ENCODE assay signal across 14 cellular contexts in genomic region chr7:107312418-107312817, GRCh38.
"Had no signal": no experiment of that assay in that cellular context is flagged by ENCODE, and none has a peak within 500 bp of the region (broad histone marks: within the 10 kb centered on the region; RNA-seq: fewer than 3 reads in every experiment).

No MANE protein-coding gene starts in this region.

- H3K9ac ChIP-seq: parathyroid adenoma had no signal

- H3K27me3 ChIP-seq: ascending aorta had no signal

- H3K9me3 ChIP-seq: ascending aorta had no signal

- H3K4me3 ChIP-seq: ascending aorta had no signal

- H2AFZ ChIP-seq: parathyroid adenoma had no signal

- H3K4me1 ChIP-seq: ascending aorta, parathyroid adenoma had no signal

- ATAC-seq: activated CD4-positive, CD25-positive, alpha-beta regulatory T cell treated with anti-CD3 and anti-CD28 coated beads, Interleukin-2, amount 50 U/mL, for 24 hours; activated CD8-positive, alpha-beta memory T cell treated with anti-CD3 and anti-CD28 coated beads, Interleukin-2, amount 10 ng/mL, durations not matched to agents 7 days and 5 days had no signal

- H3K27ac ChIP-seq: ascending aorta, epithelial cell of prostate, parathyroid adenoma had no signal

- H3K36me3 ChIP-seq: ascending aorta had no signal

- DNase-seq: activated CD4-positive, alpha-beta T cell treated with anti-CD3 and anti-CD28 coated beads, Interleukin-2, amount 50 U/mL, for 48 hours; activated CD8-positive, alpha-beta memory T cell treated with anti-CD3 and anti-CD28 coated beads, Interleukin-2, amount 10 ng/mL, durations not matched to agents 7 days and 5 days; activated gamma-delta T cell treated with Interleukin-2 at 50 U/mL for 16 hours; activated T-cell treated with anti-CD3 and anti-CD28 coated beads, Interleukin-2, amount 50 U/mL, for 24 hours; caudate nucleus; cortex of kidney; effector memory CD4-positive, alpha-beta T cell; stimulated activated CD4-positive, alpha-beta T cell treated with anti-CD3 and anti-CD28 coated beads, Interleukin-4, amount 100 ng/mL, for 1 hour; stimulated activated CD8-positive, alpha-beta memory T cell treated with anti-CD3 and anti-CD28 coated beads, Interleukin-4, amount 100 ng/mL, for 48 hours; SW 1271 had no signal
